Comparison of ENCODE assay signal across 20 cellular contexts in genomic region chr6:157292202-157292601, GRCh38.
"Had no signal": no experiment of that assay in that cellular context is flagged by ENCODE, and none has a peak within 500 bp of the region (broad histone marks: within the 10 kb centered on the region; RNA-seq: fewer than 3 reads in every experiment).

No MANE protein-coding gene starts in this region.

- H3K4me3 Mint-ChIP-seq: dendritic cell treated with granulocyte-macrophage colony-stimulating factor and Interleukin-4, amounts not matched to agents 40 ng/mL and 50 ng/mL, for 4 days; immature natural killer cell; memory B cell; mesothelial cell of epicardium; natural killer cell treated with Interleukin-12 subunit alpha and Interleukin-12 subunit beta and Interleukin-15 and Interleukin-18, amount 100 ng/mL, for 72 hours; neural progenitor cell; type B pancreatic cell had no signal

- H3K27me3 ChIP-seq: esophagus squamous epithelium, gastroesophageal sphincter, neural progenitor cell, ovary, suprapubic skin, thyroid gland had no signal

- H3K36me3 ChIP-seq: neural progenitor cell, ovary had no signal

- DNase-seq: esophagus squamous epithelium; foreskin fibroblast; immature natural killer cell; left ventricle myocardium inferior; lower lobe of right lung; nucleus accumbens; ovary; right cardiac atrium; small intestine; stimulated activated CD4-positive, alpha-beta T cell treated with anti-CD3 and anti-CD28 coated beads, Interleukin-12 subunit alpha, Interleukin-12 subunit beta, amount 100 ng/mL, for 4 hours; stimulated activated naive CD4-positive, alpha-beta T cell; thyroid gland had no signal

- H3K27ac Mint-ChIP-seq: dendritic cell treated with granulocyte-macrophage colony-stimulating factor and Interleukin-4, amounts not matched to agents 40 ng/mL and 50 ng/mL, for 4 days; immature natural killer cell; memory B cell; mesothelial cell of epicardium; natural killer cell treated with Interleukin-12 subunit alpha and Interleukin-12 subunit beta and Interleukin-15 and Interleukin-18, amount 100 ng/mL, for 72 hours; neural progenitor cell; type B pancreatic cell had no signal

- H3K9ac ChIP-seq: neural progenitor cell had no signal

- H2AFZ ChIP-seq: neural progenitor cell had no signal

- ATAC-seq: gastroesophageal sphincter; lower lobe of right lung; natural killer cell treated with Interleukin-12 subunit alpha and Interleukin-12 subunit beta and Interleukin-15 and Interleukin-18, amount 100 ng/mL, for 72 hours; right cardiac atrium had no signal

- H3K9me3 ChIP-seq: esophagus squamous epithelium, gastroesophageal sphincter, left ventricle myocardium inferior, lower lobe of right lung, ovary, suprapubic skin, thyroid gland had no signal

- H3K36me3 Mint-ChIP-seq: natural killer cell treated with Interleukin-12 subunit alpha and Interleukin-12 subunit beta and Interleukin-15 and Interleukin-18, amount 100 ng/mL, for 72 hours had no signal

- H3K4me1 Mint-ChIP-seq: neural progenitor cell had no signal

- H3K27me3 Mint-ChIP-seq: dendritic cell treated with granulocyte-macrophage colony-stimulating factor and Interleukin-4, amounts not matched to agents 40 ng/mL and 50 ng/mL, for 4 days; memory B cell; natural killer cell treated with Interleukin-12 subunit alpha and Interleukin-12 subunit beta and Interleukin-15 and Interleukin-18, amount 100 ng/mL, for 72 hours; type B pancreatic cell had no signal

- H3K9me3 Mint-ChIP-seq: dendritic cell treated with granulocyte-macrophage colony-stimulating factor and Interleukin-4, amounts not matched to agents 40 ng/mL and 50 ng/mL, for 4 days; immature natural killer cell; memory B cell; mesothelial cell of epicardium; natural killer cell treated with Interleukin-12 subunit alpha and Interleukin-12 subunit beta and Interleukin-15 and Interleukin-18, amount 100 ng/mL, for 72 hours; neural progenitor cell had no signal

- H3K4me1 ChIP-seq: gastroesophageal sphincter, left ventricle myocardium inferior, lower lobe of right lung, suprapubic skin, thyroid gland had no signal

- H3K27ac ChIP-seq: esophagus squamous epithelium, gastroesophageal sphincter, left ventricle myocardium inferior, lower lobe of right lung, ovary, suprapubic skin, thyroid gland had no signal

- H3K4me3 ChIP-seq: esophagus squamous epithelium, gastroesophageal sphincter, left ventricle myocardium inferior, lower lobe of right lung, neural progenitor cell, ovary, suprapubic skin, thyroid gland had no signal
